8 cellular contexts compared by ENCODE assay signal in genomic region chr3:129428020-129428381, GRCh38. TPM values are rescaled to one million over a fixed set of nuclear protein-coding genes. Genes with fewer than 3 reads are reported as not detected.
DNase-seq lines count a peak whose midpoint lies in the region; ATAC-seq, FAIRE-seq and TF ChIP-seq lines count a peak whose summit lies in the region.

No MANE protein-coding gene starts in this region.

- H3K9me2 ChIP-seq in SK-N-SH: no peaks in the 10 kb centered on the region

- POLR2A ChIA-PET in SK-N-SH (lab: Yijun Ruan, JAX): interaction anchor here (0.6 to 1.4 kb wide), 4 partner anchors 9 to 165 kb away, joined by 3 read pairs; a partner anchor contains a TSS

- no peak for DNase-seq in DND-41
- no peak for DNase-seq in SK-N-SH
- no peak for DNase-seq in fibroblast of villous mesenchyme (ENCODE audit: low read depth)
- no peak for DNase-seq in pancreas
- no peak for DNase-seq in NCI-H510A treated with DMSO at 0.1 percent for 48 hours (lab: John Stamatoyannopoulos, UW)
- no peak for DNase-seq in DMS79 (lab: John Stamatoyannopoulos, UW)

- H2AFZ ChIP-seq in DND-41 (ENCODE audit: low read depth, low read length) (no peak overlapping the region), SK-N-SH (ENCODE audit: low read depth) (peak overlapping the region; percentile 73)

- H3K79me2 ChIP-seq in DND-41 (ENCODE audit: insufficient read depth, low read length) (no peaks in the 10 kb centered on the region), SK-N-SH (ENCODE audit: insufficient read depth) (no peaks in the 10 kb centered on the region)

- CTCF ChIA-PET in SK-N-SH (lab: Yijun Ruan, JAX): interaction anchor here (0.7 to 2.0 kb wide), 4 partner anchors 16 to 112 kb away, joined by 3 to 11 read pairs (median 3); a partner anchor contains a TSS

- H3K27me3 ChIP-seq in DND-41 (ENCODE audit: insufficient read depth, low read length, poor library complexity): no peaks in the 10 kb centered on the region
- H3K27me3 ChIP-seq in SK-N-SH (ENCODE audit: insufficient read depth): no peaks in the 10 kb centered on the region
- no peaks in the 10 kb centered on the region for H3K27me3 ChIP-seq in pancreas

- H4K20me1 ChIP-seq in DND-41 (ENCODE audit: insufficient read depth, low read length) (0 out of 2 replicates have a peak, but pooled peaks cover 2% of the 10 kb centered on the region), SK-N-SH (ENCODE audit: insufficient read depth) (no peaks in the 10 kb centered on the region)

- no peak for TF ChIP-seq EP300 in SK-N-SH (IDR thresholded peaks at IDR 0.05; ENCODE audit: borderline replicate concordance in 1 of 2, low read depth in 1 of 2, low read length in 1 of 2)

- H3F3A ChIP-seq in SK-N-SH (replicated peaks; ENCODE audit: insufficient read depth): peaks cover 11% of the 10 kb centered on the region

- ATAC-seq in DND-41 (ENCODE audit: insufficient read depth, low read depth) (peak; percentile 10; the same call in 1 of the 3 replicates), pancreas (peak; percentile 2 to 9 (median 4)), HG02763 (IDR thresholded peaks at IDR 0.05; ENCODE audit: unreplicated experiment) (no peak), HG03354 (IDR thresholded peaks at IDR 0.05; ENCODE audit: poor library complexity, severe bottlenecking, unreplicated experiment) (no peak)

- H3K4me2 ChIP-seq in DND-41 (ENCODE audit: insufficient read depth, low read length) (no peak overlapping the region), SK-N-SH (peak overlapping the region; percentile 78)

- 0 out of 2 replicates have a peak, but pooled peaks cover 3% of the 10 kb centered on the region for H3K4me1 ChIP-seq in DND-41 (ENCODE audit: insufficient read depth, low read length)
- H3K4me1 ChIP-seq in SK-N-SH (ENCODE audit: control insufficient read depth in 1 of 2, insufficient read depth in 2 of 2, low read depth in 1 of 2, low read length in 1 of 2): peaks cover 0 to 12% of the 10 kb centered on the region in 2 experiments; a peak in 2 of 4 replicates
- H3K4me1 ChIP-seq in pancreas: peaks cover 0 to 8% (median 6%) of the 10 kb centered on the region in 3 donors

- no peak overlapping the region for H3K27ac ChIP-seq in DND-41 (ENCODE audit: low read length)
- H3K27ac ChIP-seq in SK-N-SH (ENCODE audit: low read depth in 2 of 2, low read length in 1 of 2): no peak overlapping the region
- H3K27ac ChIP-seq in pancreas: no peak overlapping the region

- H3K9me3 ChIP-seq in DND-41 (ENCODE audit: insufficient read depth, low read length, severe bottlenecking): no peaks in the 10 kb centered on the region
- H3K9me3 ChIP-seq in SK-N-SH: no peaks in the 10 kb centered on the region
- H3K9me3 ChIP-seq in pancreas: no peaks in the 10 kb centered on the region

- 31% methylated on average over 7 of the region's 8 CpGs for WGBS in SK-N-SH (ENCODE audit: low lambda C conversion rate)
- WGBS in pancreas, 2 donors: 5 to 9% methylated on average over 8 of the region's 8 CpGs

- TF ChIP-seq CTCF in DND-41 (IDR thresholded peaks at IDR 0.05; ENCODE audit: borderline replicate concordance, extremely low read depth, low read length, poor library complexity, severe bottlenecking) (no peak), SK-N-SH (IDR thresholded peaks at IDR 0.05) (no peak), fibroblast of villous mesenchyme (IDR thresholded peaks at IDR 0.05; ENCODE audit: insufficient read depth, low read depth, low read length) (no peak), pancreas (IDR thresholded peaks at IDR 0.05) (no peak)

- TF ChIP-seq RAD21 in SK-N-SH (IDR thresholded peaks at IDR 0.05; ENCODE audit: low read length): no peak

- no peak for FAIRE-seq in pancreas (lab: Jason Lieb, UNC)

- H3K4me3 ChIP-seq in DND-41 (ENCODE audit: low read depth in 1 of 2, low read length in 2 of 2) (no peak overlapping the region), SK-N-SH (ENCODE audit: low read depth in 2 of 2, low read length in 1 of 2) (peak overlapping the region; percentile 61 to 62), fibroblast of villous mesenchyme (ENCODE audit: low read depth, low read length) (peak overlapping the region; percentile 73), pancreas (peak overlapping the region; percentile 20 to 55 (median 36))

- intact Hi-C loops in pancreas (cut with DNase I): no loop called here

- H3K36me3 ChIP-seq in DND-41 (ENCODE audit: insufficient read depth, low read length) (peaks cover 47% of the 10 kb centered on the region), SK-N-SH (replicated peaks in 1 of 2; ENCODE audit: control insufficient read depth in 1 of 2, insufficient read depth in 2 of 2, low read length in 1 of 2) (peaks cover 21% of the 10 kb centered on the region in 2 experiments), pancreas (peaks cover 0 to 20% (median 13%) of the 10 kb centered on the region in 3 donors)

- H3K9ac ChIP-seq in DND-41 (ENCODE audit: low read depth, low read length) (no peak overlapping the region), SK-N-SH (no peak overlapping the region)

TF ChIP-seq in SK-N-SH, 30 proteins besides CTCF, POLR2A, EP300 and RAD21:
- TF ChIP-seq FOXM1 (IDR thresholded peaks at IDR 0.05; ENCODE audit: low read depth) (no peak), GATA2 (CRISPR knock-in tag; IDR thresholded peaks at IDR 0.05) (no peak), TCF12 (IDR thresholded peaks at IDR 0.05) (no peak)

RNA-seq across cellular contexts. Expression of gene EFCAB12, which starts 0.4 kb away (rescaled TPM):
- polyA plus RNA-seq in SK-N-SH (2012; rRNA removed) (0.26 and 0.38 TPM in 2 replicates), pancreas (1 to 10 TPM; 1.7 to 2.0 TPM)
- 0.04 and 0.09 TPM in 2 replicates for polyA plus RNA-seq in SK-N-SH (2012; cell fraction: cytosol; rRNA removed)
- polyA plus RNA-seq in SK-N-SH (2012; cell fraction: nucleus; rRNA removed): 1.7 and 1.8 TPM in 2 replicates
- total RNA-seq in fibroblast of villous mesenchyme (not detected in 2 replicates), pancreas (under 1 TPM; 0.43 to 0.95 (median 0.79) TPM)

RNA-seq across cellular contexts. Expression of gene MBD4, which starts 11.7 kb away (rescaled TPM):
- polyA plus RNA-seq in SK-N-SH (2012; rRNA removed) (11.1 and 11.7 TPM in 2 replicates), pancreas (10 to 100 TPM in 1 of 2 donors, 1 to 10 TPM in 1; 8.4 to 16.0 TPM)
- polyA plus RNA-seq in SK-N-SH (2012; cell fraction: cytosol; rRNA removed): 10.3 and 12.7 TPM in 2 replicates
- 32.7 and 35.4 TPM in 2 replicates for polyA plus RNA-seq in SK-N-SH (2012; cell fraction: nucleus; rRNA removed)
- total RNA-seq in fibroblast of villous mesenchyme (30.0 and 32.0 TPM in 2 replicates), pancreas (10 to 100 TPM; 11.8 to 19.7 (median 15.0) TPM)

RNA-seq across cellular contexts. Expression of gene IFT122, which starts 12.0 kb away (rescaled TPM):
- polyA plus RNA-seq in SK-N-SH (2012; rRNA removed) (20.1 and 20.8 TPM in 2 replicates), pancreas (10 to 100 TPM; 19.8 to 37.1 TPM)
- 9.0 and 11.9 TPM in 2 replicates for polyA plus RNA-seq in SK-N-SH (2012; cell fraction: cytosol; rRNA removed)
- polyA plus RNA-seq in SK-N-SH (2012; cell fraction: nucleus; rRNA removed): 60.6 and 73.3 TPM in 2 replicates
- total RNA-seq in fibroblast of villous mesenchyme (19.9 and 21.3 TPM in 2 replicates), pancreas (10 to 100 TPM; 15.3 to 25.6 (median 20.9) TPM)

Comparison
In these comparisons a context has a peak if more than half of its experiments do, and no peak if none do; other contexts are left out.
1. ATAC-seq: peak in DND-41 (single experiment) and pancreas (4 of 4); none in HG02763 (single experiment) and HG03354 (single experiment).
2. H3K4me3 ChIP-seq: peak in SK-N-SH (2 of 2), fibroblast of villous mesenchyme (single experiment) and pancreas (4 of 4); none in DND-41 (0 of 2).